ENCODE assay signal across 1 cellular context in the genomic region with DNA sequence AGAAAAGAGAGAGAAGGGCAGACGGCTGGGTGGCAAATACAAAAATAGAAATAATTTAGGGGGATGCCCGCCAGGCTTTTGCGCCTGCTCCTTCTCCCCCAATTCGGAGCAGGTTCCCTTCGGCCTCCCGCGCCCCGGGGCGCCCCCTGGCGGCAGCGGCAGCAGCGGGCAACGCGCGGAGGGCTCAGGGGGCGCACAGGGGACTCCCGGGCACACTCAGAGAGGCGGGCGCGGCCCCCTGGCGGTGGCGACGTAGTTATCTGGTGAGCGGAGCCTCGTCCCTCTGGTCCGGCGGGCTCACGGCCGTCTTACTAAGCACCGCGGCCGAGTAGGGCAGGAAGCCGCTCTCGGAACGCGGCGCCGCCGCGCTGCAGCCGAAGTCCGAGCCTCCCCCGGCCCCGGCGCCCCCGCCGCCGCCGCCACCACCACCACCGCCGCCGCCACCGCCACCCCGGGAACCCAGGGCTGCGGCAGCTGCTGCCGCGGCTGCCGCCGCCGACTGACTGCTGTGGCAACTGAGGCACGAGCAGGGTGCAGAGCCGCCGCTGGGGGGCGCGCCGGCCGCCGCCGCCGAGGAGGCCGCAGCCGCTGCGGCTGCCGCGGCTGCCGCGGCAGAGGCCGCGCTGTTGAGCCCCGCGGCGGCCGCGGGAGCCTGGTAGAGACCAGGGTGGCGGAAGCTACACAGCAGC.
TF ChIP-seq lines count a peak whose summit lies in the region.

No MANE protein-coding gene starts in this region.

TF ChIP-seq in K562, 482 proteins besides CTCF, POLR2A, EP300 and RAD21 (continues in another document):
- TF ChIP-seq PHB (CRISPR knock-in tag; IDR thresholded peaks at IDR 0.05) (no peak), PHTF2 (CRISPR knock-in tag; IDR thresholded peaks at IDR 0.05) (no peak), ZNF766 (CRISPR knock-in tag; conservative IDR thresholded peaks at IDR 0.05) (peak; percentile 33; the same call in 1 of the 2 replicates), ZKSCAN1 (IDR thresholded peaks at IDR 0.05; ENCODE audit: low read depth, low read length) (no peak), ZNF134 (CRISPR knock-in tag; conservative IDR thresholded peaks at IDR 0.05) (no peak), TAL1 (IDR thresholded peaks at IDR 0.05) (no peak), CREBBP (IDR thresholded peaks at IDR 0.05; ENCODE audit: low read depth, low read length) (no peak), TFAM (CRISPR knock-in tag; conservative IDR thresholded peaks at IDR 0.05) (no peak), CBX8 (IDR thresholded peaks at IDR 0.05; ENCODE audit: borderline replicate concordance, extremely low read depth, low read depth, low read length, poor library complexity, severe bottlenecking) (no peak), PHF21A (IDR thresholded peaks at IDR 0.05; ENCODE audit: borderline replicate concordance, low read depth) (peak; percentile 50; the same call in 1 of the 2 replicates), GTF2F1 (IDR thresholded peaks at IDR 0.05; ENCODE audit: low read depth, low read length) (no peak), MAFK (IDR thresholded peaks at IDR 0.05; ENCODE audit: low read length) (no peak), NR3C1 (CRISPR knock-in tag; IDR thresholded peaks at IDR 0.05) (no peak), KLF13 (tag; IDR thresholded peaks at IDR 0.05; ENCODE audit: borderline replicate concordance, low read depth) (no peak), CC2D1A (IDR thresholded peaks at IDR 0.05) (no peak), XRCC3 (IDR thresholded peaks at IDR 0.05) (no peak), YBX1 (IDR thresholded peaks at IDR 0.05) (no peak), SRSF9 (IDR thresholded peaks at IDR 0.05; ENCODE audit: borderline replicate concordance, low read depth, low read length) (no peak), PCBP1 (IDR thresholded peaks at IDR 0.05; ENCODE audit: low read depth, low read length, poor library complexity, severe bottlenecking) (peak; percentile 27), MAFF (IDR thresholded peaks at IDR 0.05; ENCODE audit: low read length) (no peak), XRCC4 (IDR thresholded peaks at IDR 0.05; ENCODE audit: extremely low read depth, insufficient read depth, insufficient read length) (no peak), PML (IDR thresholded peaks at IDR 0.05; ENCODE audit: low read length) (no peak)
- TF ChIP-seq, protein P1, sequence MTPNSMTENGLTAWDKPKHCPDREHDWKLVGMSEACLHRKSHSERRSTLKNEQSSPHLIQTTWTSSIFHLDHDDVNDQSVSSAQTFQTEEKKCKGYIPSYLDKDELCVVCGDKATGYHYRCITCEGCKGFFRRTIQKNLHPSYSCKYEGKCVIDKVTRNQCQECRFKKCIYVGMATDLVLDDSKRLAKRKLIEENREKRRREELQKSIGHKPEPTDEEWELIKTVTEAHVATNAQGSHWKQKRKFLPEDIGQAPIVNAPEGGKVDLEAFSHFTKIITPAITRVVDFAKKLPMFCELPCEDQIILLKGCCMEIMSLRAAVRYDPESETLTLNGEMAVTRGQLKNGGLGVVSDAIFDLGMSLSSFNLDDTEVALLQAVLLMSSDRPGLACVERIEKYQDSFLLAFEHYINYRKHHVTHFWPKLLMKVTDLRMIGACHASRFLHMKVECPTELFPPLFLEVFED (CRISPR knock-in tag; conservative IDR thresholded peaks at IDR 0.05) = no peak
- TF ChIP-seq, protein P2, sequence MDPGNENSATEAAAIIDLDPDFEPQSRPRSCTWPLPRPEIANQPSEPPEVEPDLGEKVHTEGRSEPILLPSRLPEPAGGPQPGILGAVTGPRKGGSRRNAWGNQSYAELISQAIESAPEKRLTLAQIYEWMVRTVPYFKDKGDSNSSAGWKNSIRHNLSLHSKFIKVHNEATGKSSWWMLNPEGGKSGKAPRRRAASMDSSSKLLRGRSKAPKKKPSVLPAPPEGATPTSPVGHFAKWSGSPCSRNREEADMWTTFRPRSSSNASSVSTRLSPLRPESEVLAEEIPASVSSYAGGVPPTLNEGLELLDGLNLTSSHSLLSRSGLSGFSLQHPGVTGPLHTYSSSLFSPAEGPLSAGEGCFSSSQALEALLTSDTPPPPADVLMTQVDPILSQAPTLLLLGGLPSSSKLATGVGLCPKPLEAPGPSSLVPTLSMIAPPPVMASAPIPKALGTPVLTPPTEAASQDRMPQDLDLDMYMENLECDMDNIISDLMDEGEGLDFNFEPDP (CRISPR knock-in tag; IDR thresholded peaks at IDR 0.05) = no peak
- TF ChIP-seq, protein P3, sequence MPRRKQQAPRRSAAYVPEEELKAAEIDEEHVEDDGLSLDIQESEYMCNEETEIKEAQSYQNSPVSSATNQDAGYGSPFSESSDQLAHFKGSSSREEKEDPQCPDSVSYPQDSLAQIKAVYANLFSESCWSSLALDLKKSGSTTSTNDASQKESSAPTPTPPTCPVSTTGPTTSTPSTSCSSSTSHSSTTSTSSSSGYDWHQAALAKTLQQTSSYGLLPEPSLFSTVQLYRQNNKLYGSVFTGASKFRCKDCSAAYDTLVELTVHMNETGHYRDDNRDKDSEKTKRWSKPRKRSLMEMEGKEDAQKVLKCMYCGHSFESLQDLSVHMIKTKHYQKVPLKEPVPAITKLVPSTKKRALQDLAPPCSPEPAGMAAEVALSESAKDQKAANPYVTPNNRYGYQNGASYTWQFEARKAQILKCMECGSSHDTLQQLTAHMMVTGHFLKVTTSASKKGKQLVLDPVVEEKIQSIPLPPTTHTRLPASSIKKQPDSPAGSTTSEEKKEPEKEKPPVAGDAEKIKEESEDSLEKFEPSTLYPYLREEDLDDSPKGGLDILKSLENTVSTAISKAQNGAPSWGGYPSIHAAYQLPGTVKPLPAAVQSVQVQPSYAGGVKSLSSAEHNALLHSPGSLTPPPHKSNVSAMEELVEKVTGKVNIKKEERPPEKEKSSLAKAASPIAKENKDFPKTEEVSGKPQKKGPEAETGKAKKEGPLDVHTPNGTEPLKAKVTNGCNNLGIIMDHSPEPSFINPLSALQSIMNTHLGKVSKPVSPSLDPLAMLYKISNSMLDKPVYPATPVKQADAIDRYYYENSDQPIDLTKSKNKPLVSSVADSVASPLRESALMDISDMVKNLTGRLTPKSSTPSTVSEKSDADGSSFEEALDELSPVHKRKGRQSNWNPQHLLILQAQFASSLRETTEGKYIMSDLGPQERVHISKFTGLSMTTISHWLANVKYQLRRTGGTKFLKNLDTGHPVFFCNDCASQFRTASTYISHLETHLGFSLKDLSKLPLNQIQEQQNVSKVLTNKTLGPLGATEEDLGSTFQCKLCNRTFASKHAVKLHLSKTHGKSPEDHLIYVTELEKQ (CRISPR knock-in tag; IDR thresholded peaks at IDR 0.05) = no peak
- TF ChIP-seq, protein P4, sequence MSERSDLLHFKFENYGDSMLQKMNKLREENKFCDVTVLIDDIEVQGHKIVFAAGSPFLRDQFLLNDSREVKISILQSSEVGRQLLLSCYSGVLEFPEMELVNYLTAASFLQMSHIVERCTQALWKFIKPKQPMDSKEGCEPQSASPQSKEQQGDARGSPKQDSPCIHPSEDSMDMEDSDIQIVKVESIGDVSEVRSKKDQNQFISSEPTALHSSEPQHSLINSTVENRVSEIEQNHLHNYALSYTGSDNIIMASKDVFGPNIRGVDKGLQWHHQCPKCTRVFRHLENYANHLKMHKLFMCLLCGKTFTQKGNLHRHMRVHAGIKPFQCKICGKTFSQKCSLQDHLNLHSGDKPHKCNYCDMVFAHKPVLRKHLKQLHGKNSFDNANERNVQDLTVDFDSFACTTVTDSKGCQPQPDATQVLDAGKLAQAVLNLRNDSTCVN (CRISPR knock-in tag; IDR thresholded peaks at IDR 0.05) = no peak
- TF ChIP-seq, protein P5, sequence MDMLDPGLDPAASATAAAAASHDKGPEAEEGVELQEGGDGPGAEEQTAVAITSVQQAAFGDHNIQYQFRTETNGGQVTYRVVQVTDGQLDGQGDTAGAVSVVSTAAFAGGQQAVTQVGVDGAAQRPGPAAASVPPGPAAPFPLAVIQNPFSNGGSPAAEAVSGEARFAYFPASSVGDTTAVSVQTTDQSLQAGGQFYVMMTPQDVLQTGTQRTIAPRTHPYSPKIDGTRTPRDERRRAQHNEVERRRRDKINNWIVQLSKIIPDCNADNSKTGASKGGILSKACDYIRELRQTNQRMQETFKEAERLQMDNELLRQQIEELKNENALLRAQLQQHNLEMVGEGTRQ (CRISPR knock-in tag; IDR thresholded peaks at IDR 0.05) = no peak
- TF ChIP-seq, protein P6, sequence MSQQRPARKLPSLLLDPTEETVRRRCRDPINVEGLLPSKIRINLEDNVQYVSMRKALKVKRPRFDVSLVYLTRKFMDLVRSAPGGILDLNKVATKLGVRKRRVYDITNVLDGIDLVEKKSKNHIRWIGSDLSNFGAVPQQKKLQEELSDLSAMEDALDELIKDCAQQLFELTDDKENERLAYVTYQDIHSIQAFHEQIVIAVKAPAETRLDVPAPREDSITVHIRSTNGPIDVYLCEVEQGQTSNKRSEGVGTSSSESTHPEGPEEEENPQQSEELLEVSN (IDR thresholded peaks at IDR 0.05; ENCODE audit: borderline replicate concordance in 1 of 2, extremely low read depth in 1 of 2, insufficient read depth in 1 of 2, insufficient read length in 1 of 2, low read depth in 1 of 2, low read length in 1 of 2, poor library complexity in 1 of 2, severe bottlenecking in 1 of 2) = peak in 1 of 2 experiments; percentile 42
- TF ChIP-seq, protein P7, sequence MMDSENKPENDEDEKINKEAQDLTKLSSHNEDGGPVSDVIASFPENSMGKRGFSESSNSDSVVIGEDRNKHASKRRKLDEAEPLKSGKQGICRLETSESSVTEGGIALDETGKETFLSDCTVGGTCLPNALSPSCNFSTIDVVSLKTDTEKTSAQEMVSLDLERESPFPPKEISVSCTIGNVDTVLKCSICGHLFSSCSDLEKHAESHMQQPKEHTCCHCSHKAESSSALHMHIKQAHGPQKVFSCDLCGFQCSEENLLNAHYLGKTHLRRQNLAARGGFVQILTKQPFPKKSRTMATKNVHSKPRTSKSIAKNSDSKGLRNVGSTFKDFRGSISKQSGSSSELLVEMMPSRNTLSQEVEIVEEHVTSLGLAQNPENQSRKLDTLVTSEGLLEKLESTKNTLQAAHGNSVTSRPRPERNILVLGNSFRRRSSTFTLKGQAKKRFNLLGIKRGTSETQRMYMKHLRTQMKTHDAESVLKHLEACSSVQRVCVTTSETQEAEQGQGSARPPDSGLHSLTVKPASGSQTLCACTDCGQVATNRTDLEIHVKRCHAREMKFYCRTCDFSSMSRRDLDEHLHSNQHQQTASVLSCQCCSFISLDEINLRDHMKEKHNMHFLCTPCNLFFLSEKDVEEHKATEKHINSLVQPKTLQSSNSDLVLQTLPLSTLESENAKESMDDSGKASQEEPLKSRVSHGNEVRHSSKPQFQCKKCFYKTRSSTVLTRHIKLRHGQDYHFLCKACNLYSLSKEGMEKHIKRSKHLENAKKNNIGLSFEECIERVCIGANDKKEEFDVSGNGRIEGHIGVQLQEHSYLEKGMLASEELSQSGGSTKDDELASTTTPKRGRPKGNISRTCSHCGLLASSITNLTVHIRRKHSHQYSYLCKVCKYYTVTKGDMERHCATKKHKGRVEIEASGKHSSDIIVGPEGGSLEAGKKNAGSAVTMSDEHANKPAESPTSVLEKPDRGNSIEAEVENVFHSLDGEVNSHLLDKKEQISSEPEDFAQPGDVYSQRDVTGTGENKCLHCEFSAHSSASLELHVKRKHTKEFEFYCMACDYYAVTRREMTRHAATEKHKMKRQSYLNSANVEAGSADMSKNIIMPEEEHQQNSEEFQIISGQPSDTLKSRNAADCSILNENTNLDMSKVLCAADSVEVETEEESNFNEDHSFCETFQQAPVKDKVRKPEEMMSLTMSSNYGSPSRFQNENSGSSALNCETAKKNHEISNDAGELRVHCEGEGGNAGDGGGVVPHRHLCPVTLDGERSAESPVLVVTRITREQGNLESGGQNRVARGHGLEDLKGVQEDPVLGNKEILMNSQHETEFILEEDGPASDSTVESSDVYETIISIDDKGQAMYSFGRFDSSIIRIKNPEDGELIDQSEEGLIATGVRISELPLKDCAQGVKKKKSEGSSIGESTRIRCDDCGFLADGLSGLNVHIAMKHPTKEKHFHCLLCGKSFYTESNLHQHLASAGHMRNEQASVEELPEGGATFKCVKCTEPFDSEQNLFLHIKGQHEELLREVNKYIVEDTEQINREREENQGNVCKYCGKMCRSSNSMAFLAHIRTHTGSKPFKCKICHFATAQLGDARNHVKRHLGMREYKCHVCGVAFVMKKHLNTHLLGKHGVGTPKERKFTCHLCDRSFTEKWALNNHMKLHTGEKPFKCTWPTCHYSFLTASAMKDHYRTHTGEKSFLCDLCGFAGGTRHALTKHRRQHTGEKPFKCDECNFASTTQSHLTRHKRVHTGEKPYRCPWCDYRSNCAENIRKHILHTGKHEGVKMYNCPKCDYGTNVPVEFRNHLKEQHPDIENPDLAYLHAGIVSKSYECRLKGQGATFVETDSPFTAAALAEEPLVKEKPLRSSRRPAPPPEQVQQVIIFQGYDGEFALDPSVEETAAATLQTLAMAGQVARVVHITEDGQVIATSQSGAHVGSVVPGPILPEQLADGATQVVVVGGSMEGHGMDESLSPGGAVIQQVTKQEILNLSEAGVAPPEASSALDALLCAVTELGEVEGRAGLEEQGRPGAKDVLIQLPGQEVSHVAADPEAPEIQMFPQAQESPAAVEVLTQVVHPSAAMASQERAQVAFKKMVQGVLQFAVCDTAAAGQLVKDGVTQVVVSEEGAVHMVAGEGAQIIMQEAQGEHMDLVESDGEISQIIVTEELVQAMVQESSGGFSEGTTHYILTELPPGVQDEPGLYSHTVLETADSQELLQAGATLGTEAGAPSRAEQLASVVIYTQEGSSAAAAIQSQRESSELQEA (IDR thresholded peaks at IDR 0.05; ENCODE audit: low read depth) = no peak
- TF ChIP-seq, protein P8, sequence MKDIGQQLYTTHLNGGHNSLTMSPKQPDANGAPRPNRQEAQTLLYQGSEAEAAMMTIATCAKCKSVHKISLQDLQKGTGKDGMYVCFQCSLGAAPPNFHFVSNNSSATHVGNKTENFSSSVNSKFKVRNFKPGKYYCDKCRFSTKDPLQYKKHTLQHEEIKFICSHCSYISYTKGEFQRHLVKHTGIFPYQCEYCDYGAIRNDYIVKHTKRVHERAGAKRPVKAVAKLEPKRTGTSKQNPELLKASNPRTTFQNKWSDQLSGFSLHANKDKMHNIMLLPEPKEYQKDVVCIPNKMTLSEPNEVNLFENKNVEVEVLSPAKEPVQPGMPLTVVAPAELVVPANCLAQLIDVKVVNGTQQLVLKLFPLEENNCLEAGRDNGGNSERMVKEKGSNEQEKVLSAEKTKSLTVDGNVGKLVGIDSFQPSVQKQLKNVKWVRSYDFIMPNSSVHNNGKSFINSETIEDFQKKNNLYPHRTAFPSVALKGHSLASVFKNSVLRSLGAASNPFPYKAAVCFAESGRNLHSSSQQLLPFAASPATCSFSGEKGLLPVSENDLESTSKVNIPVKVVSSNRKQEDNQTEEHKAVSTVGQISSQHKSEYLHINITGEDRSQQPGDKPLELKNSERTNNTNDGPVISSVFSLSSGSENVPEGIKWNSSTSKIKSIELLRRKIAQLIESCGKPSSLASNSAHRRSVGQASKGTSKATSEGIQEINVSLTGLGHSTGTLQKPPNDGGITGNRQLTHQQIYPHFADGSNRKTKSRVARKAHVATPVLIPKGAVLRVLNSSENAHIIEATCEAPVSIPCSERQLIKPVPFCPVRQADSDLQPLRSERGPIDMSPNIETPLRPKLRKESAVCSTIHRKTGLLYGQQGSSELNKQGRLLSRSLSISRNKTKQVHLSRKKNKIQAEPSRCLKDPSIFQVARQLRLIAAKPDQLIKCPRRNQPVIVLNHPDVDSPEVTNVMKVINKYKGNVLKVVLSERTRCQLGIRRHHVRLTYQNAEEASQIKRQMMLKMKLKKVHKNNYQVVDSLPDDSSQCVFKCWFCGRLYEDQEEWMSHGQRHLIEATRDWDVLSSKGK (CRISPR knock-in tag; IDR thresholded peaks at IDR 0.05) = no peak
